Comparison of ENCODE assay signal across 8 cellular contexts in the genomic region with DNA sequence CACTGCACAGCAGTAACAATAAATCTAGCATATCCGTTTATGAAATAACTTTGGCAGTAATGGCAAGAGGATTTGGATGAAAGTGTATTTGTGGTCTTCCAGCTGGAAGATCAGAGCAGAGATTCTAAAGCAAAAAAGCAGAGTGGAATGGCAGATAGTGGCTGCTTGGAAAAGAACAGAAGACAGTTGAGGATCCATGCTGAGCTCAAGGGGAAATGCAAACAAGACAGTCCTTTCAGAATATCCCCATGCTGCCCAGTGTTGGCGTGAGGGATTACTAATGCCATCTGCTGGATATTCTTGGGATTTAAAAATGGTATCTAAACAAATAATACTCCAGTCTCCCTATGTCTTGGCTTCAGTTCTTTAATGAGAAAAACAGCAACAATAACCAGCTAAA.
DNase-seq lines count a peak whose midpoint lies in the region; ATAC-seq lines count a peak whose summit lies in the region.

No MANE protein-coding gene starts in this region.

- no peak overlapping the region for H3K4me3 Mint-ChIP-seq in stimulated activated naive B cell treated with anti-CD40 and anti-IgM and Interleukin-4, amounts not matched to agents 10 μg/mL and 1 μg/mL and 100 μg/mL, for 72 hours

- DNase-seq in DMS 273 treated with DMSO at 0.1 percent for 48 hours (lab: John Stamatoyannopoulos, UW) (peak; percentile 46), NCI-H510A treated with DMSO at 0.1 percent for 48 hours (lab: John Stamatoyannopoulos, UW) (peak; percentile 87), cerebellum (ENCODE audit: low spot score) (peak; percentile 62), midbrain (lab: John Stamatoyannopoulos, UW) (peak; percentile 11), DMS79 (lab: John Stamatoyannopoulos, UW) (no peak)
- DNase-seq in activated naive CD4-positive, alpha-beta T cell treated with anti-CD3 and anti-CD28 coated beads, Interleukin-2, amount 50 U/mL, for 16 hours: no peak
- no peak for DNase-seq in stimulated activated naive B cell treated with anti-CD40 and anti-IgM and Interleukin-4, amounts not matched to agents 10 μg/mL and 1 μg/mL and 100 μg/mL, for 72 hours

- no peaks in the 10 kb centered on the region for H3K9me3 Mint-ChIP-seq in stimulated activated naive B cell treated with anti-CD40 and anti-IgM and Interleukin-4, amounts not matched to agents 10 μg/mL and 1 μg/mL and 100 μg/mL, for 72 hours

- no peak overlapping the region for H3K27ac Mint-ChIP-seq in stimulated activated naive B cell treated with anti-CD40 and anti-IgM and Interleukin-4, amounts not matched to agents 10 μg/mL and 1 μg/mL and 100 μg/mL, for 72 hours

- no peaks in the 10 kb centered on the region for H3K27me3 Mint-ChIP-seq in stimulated activated naive B cell treated with anti-CD40 and anti-IgM and Interleukin-4, amounts not matched to agents 10 μg/mL and 1 μg/mL and 100 μg/mL, for 72 hours

- H3K4me1 Mint-ChIP-seq in stimulated activated naive B cell treated with anti-CD40 and anti-IgM and Interleukin-4, amounts not matched to agents 10 μg/mL and 1 μg/mL and 100 μg/mL, for 72 hours: no peaks in the 10 kb centered on the region

- peak; percentile 55 for ATAC-seq in HG03175 (IDR thresholded peaks at IDR 0.05; ENCODE audit: unreplicated experiment)
- no peak for ATAC-seq in stimulated activated naive B cell treated with anti-CD40 and anti-IgM and Interleukin-4, amounts not matched to agents 10 μg/mL and 1 μg/mL and 100 μg/mL, for 72 hours (replicated peaks)

- no peaks in the 10 kb centered on the region for H3K36me3 Mint-ChIP-seq in stimulated activated naive B cell treated with anti-CD40 and anti-IgM and Interleukin-4, amounts not matched to agents 10 μg/mL and 1 μg/mL and 100 μg/mL, for 72 hours

Comparison
In these comparisons a context has a peak if more than half of its experiments do, and no peak if none do; other contexts are left out.
1. DNase-seq: peak in DMS 273 treated with DMSO at 0.1 percent for 48 hours (single experiment), NCI-H510A treated with DMSO at 0.1 percent for 48 hours (single experiment), cerebellum (single experiment) and midbrain (single experiment); none in activated naive CD4-positive, alpha-beta T cell treated with anti-CD3 and anti-CD28 coated beads, Interleukin-2, amount 50 U/mL, for 16 hours (single experiment), DMS79 (single experiment) and stimulated activated naive B cell treated with anti-CD40 and anti-IgM and Interleukin-4, amounts not matched to agents 10 μg/mL and 1 μg/mL and 100 μg/mL, for 72 hours (single experiment).